Comparison of ENCODE assay signal across 10 cellular contexts in genomic region chr14:69261761-69262331, GRCh38. TPM values are rescaled to one million over a fixed set of nuclear protein-coding genes. Genes with fewer than 3 reads are reported as not detected.
A peak's percentile ranks its signal among the peaks of the same experiment; 100 is the strongest.
DNase-seq lines count a peak whose midpoint lies in the region; ATAC-seq and TF ChIP-seq lines count a peak whose summit lies in the region.
"Had no signal": no experiment of that assay in that cellular context is flagged by ENCODE, and none has a peak within 500 bp of the region (broad histone marks: within the 10 kb centered on the region; RNA-seq: fewer than 3 reads in every experiment).

No MANE protein-coding gene starts in this region.

- no peaks in the 10 kb centered on the region for H3K36me3 Mint-ChIP-seq in T-helper 2 cell treated with Interferon-gamma antibody and Interleukin-4, amounts not matched to agents 5 μg/mL and 100 μg/mL, for 36 hours (ENCODE audit: low read depth)
- H3K36me3 Mint-ChIP-seq in activated naive CD8-positive, alpha-beta T cell treated with anti-CD3 and anti-CD28 coated beads, Interleukin-2, amount 10 ng/mL, durations not matched to agents 7 days and 5 days, result no peaks in the 10 kb centered on the region

- H3K4me1 ChIP-seq in suprapubic skin, result peaks cover 32% of the 10 kb centered on the region

- peaks cover 4% of the 10 kb centered on the region for H3K4me1 Mint-ChIP-seq in T-helper 2 cell treated with Interferon-gamma antibody and Interleukin-4, amounts not matched to agents 5 μg/mL and 100 μg/mL, for 36 hours (ENCODE audit: low read depth)
- H3K4me1 Mint-ChIP-seq in activated naive CD8-positive, alpha-beta T cell treated with anti-CD3 and anti-CD28 coated beads, Interleukin-2, amount 10 ng/mL, durations not matched to agents 7 days and 5 days, result peaks cover 8% of the 10 kb centered on the region

- intact Hi-C loops in lower leg skin (cut with DNase I; ENCODE audit: low total_unique reads), result no loop called here

- 40% methylated on average over 5 of the region's 5 CpGs for WGBS in suprapubic skin
- 47 to 65% methylated on average over 5 of the region's 5 CpGs for WGBS in lower leg skin, 2 donors

- no peaks in the 10 kb centered on the region for H3K9me3 ChIP-seq in suprapubic skin

- peak overlapping the region; percentile 63 for H3K27ac ChIP-seq in suprapubic skin
- H3K27ac ChIP-seq: parathyroid adenoma had no signal

- H3K27me3 Mint-ChIP-seq in T-helper 2 cell treated with Interferon-gamma antibody and Interleukin-4, amounts not matched to agents 5 μg/mL and 100 μg/mL, for 36 hours (ENCODE audit: low read depth), result peaks cover 65% of the 10 kb centered on the region
- H3K27me3 Mint-ChIP-seq in activated naive CD8-positive, alpha-beta T cell treated with anti-CD3 and anti-CD28 coated beads, Interleukin-2, amount 10 ng/mL, durations not matched to agents 7 days and 5 days, result peaks cover 60% of the 10 kb centered on the region

- peak in 1 of 2 donors; percentile 17 for TF ChIP-seq POLR2A in suprapubic skin (IDR thresholded peaks at IDR 0.05)
- TF ChIP-seq POLR2A in lower leg skin (IDR thresholded peaks at IDR 0.05), result no peak

- no peak for TF ChIP-seq EP300 in suprapubic skin (IDR thresholded peaks at IDR 0.05)

- peak overlapping the region; percentile 71 for H3K4me3 ChIP-seq in suprapubic skin
- H3K4me3 ChIP-seq in lower leg skin (ENCODE audit: low read depth, poor library complexity, severe bottlenecking), result no peak overlapping the region

- H3K27ac Mint-ChIP-seq in T-helper 2 cell treated with Interferon-gamma antibody and Interleukin-4, amounts not matched to agents 5 μg/mL and 100 μg/mL, for 36 hours, result no peak overlapping the region
- H3K27ac Mint-ChIP-seq in activated naive CD8-positive, alpha-beta T cell treated with anti-CD3 and anti-CD28 coated beads, Interleukin-2, amount 10 ng/mL, durations not matched to agents 7 days and 5 days, result no peak overlapping the region
- H3K27ac Mint-ChIP-seq: activated CD4-positive, alpha-beta T cell treated with anti-CD3 and anti-CD28 coated beads, Interleukin-2, amount 10 ng/mL, durations not matched to agents 24 days and 14 days had no signal

- TF ChIP-seq CTCF in suprapubic skin (IDR thresholded peaks at IDR 0.05), result no peak
- no peak for TF ChIP-seq CTCF in lower leg skin (IDR thresholded peaks at IDR 0.05)

- ATAC-seq in activated naive CD8-positive, alpha-beta T cell treated with anti-CD3 and anti-CD28 coated beads, Interleukin-2, amount 10 ng/mL, durations not matched to agents 7 days and 5 days (ENCODE audit: low read depth), result no peak
- no peak for ATAC-seq in GM18907 (IDR thresholded peaks at IDR 0.05; ENCODE audit: unreplicated experiment)
- ATAC-seq in HG02852 (IDR thresholded peaks at IDR 0.05; ENCODE audit: unreplicated experiment), result no peak

- H3K4me3 Mint-ChIP-seq in T-helper 2 cell treated with Interferon-gamma antibody and Interleukin-4, amounts not matched to agents 5 μg/mL and 100 μg/mL, for 36 hours, result peak overlapping the region; percentile 64
- peak overlapping the region; percentile 85 for H3K4me3 Mint-ChIP-seq in activated naive CD8-positive, alpha-beta T cell treated with anti-CD3 and anti-CD28 coated beads, Interleukin-2, amount 10 ng/mL, durations not matched to agents 7 days and 5 days

- POLR2A ChIA-PET in activated naive CD8-positive, alpha-beta T cell treated with anti-CD3 and anti-CD28 coated beads, Interleukin-2, amount 10 ng/mL, durations not matched to agents 7 days and 5 days (lab: Charles Lee), result interaction anchor here (0.6 kb wide), 1 partner anchor 142 kb away, joined by 3 read pairs; no protein-coding TSS in a partner anchor

- no peaks in the 10 kb centered on the region for H3K36me3 ChIP-seq in suprapubic skin

- peaks cover 62% of the 10 kb centered on the region for H3K27me3 ChIP-seq in suprapubic skin

- H3K9me3 Mint-ChIP-seq in T-helper 2 cell treated with Interferon-gamma antibody and Interleukin-4, amounts not matched to agents 5 μg/mL and 100 μg/mL, for 36 hours, result no peaks in the 10 kb centered on the region
- H3K9me3 Mint-ChIP-seq in activated naive CD8-positive, alpha-beta T cell treated with anti-CD3 and anti-CD28 coated beads, Interleukin-2, amount 10 ng/mL, durations not matched to agents 7 days and 5 days, result no peaks in the 10 kb centered on the region
- H3K9me3 Mint-ChIP-seq: activated CD4-positive, alpha-beta T cell treated with anti-CD3 and anti-CD28 coated beads, Interleukin-2, amount 10 ng/mL, durations not matched to agents 24 days and 14 days had no signal

- no peak for DNase-seq in T-helper 2 cell treated with Interferon-gamma antibody and Interleukin-4, amounts not matched to agents 5 μg/mL and 100 μg/mL, for 36 hours (ENCODE audit: low spot score)
- DNase-seq in T-helper 2 cell (no peak), iPS-NIHi7 (ENCODE audit: extremely low spot score) (peak; percentile 45), suprapubic skin (ENCODE audit: low spot score in 2 of 2) (peak in 1 of 2 donors; percentile 74), lower leg skin (ENCODE audit: low spot score in 2 of 2) (no peak)
- no peak for DNase-seq in activated naive CD8-positive, alpha-beta T cell treated with anti-CD3 and anti-CD28 coated beads, Interleukin-2, amount 10 ng/mL, durations not matched to agents 7 days and 5 days

RNA-seq across cellular contexts. Expression of gene GALNT16, which starts 1.9 kb away (rescaled TPM):
- not detected for total RNA-seq in activated naive CD8-positive, alpha-beta T cell treated with anti-CD3 and anti-CD28 coated beads, Interleukin-2, amount 10 ng/mL, durations not matched to agents 7 days and 5 days
- total RNA-seq in suprapubic skin (1 to 10 TPM; 2.1 to 4.6 (median 3.4) TPM), lower leg skin (1 to 10 TPM in 2 of 4 donors, under 1 TPM in 2; 0.72 to 8.2 (median 2.9) TPM)
- total RNA-seq: activated CD4-positive, alpha-beta T cell treated with anti-CD3 and anti-CD28 coated beads, Interleukin-2, amount 10 ng/mL, durations not matched to agents 24 days and 14 days had no signal
